27 cellular contexts compared by ENCODE assay signal in genomic region chr3:43094381-43094780, GRCh38.
"Had no signal": no experiment of that assay in that cellular context is flagged by ENCODE, and none has a peak within 500 bp of the region (broad histone marks: within the 10 kb centered on the region; RNA-seq: fewer than 3 reads in every experiment).

No MANE protein-coding gene starts in this region.

- H3K36me3 Mint-ChIP-seq: natural killer cell treated with Interleukin-12 subunit alpha and Interleukin-12 subunit beta and Interleukin-15 and Interleukin-18, amount 100 ng/mL, for 72 hours had no signal

- H3K4me3 Mint-ChIP-seq: activated CD4-positive, alpha-beta T cell treated with anti-CD3 and anti-CD28 coated beads for 36 hours; activated CD8-positive, alpha-beta T cell treated with anti-CD3 and anti-CD28 coated beads, Interleukin-2, amount 10 ng/mL, durations not matched to agents 7 days and 5 days; activated naive CD8-positive, alpha-beta T cell; activated T-cell treated with anti-CD3 and anti-CD28 coated beads, Interleukin-2, amount 50 U/mL, for 72 hours; natural killer cell treated with Interleukin-12 subunit alpha and Interleukin-12 subunit beta and Interleukin-15 and Interleukin-18, amount 100 ng/mL, for 72 hours; stimulated activated memory B cell treated with anti-CD40 and anti-IgM and Interleukin-4, amounts not matched to agents 10 μg/mL and 1 μg/mL and 100 μg/mL, for 72 hours; stimulated activated naive CD8-positive, alpha-beta T cell treated with anti-CD3 and anti-CD28 coated beads, Interleukin-15, amount 100 ng/mL, for 72 hours; T-cell had no signal

- H3K27me3 ChIP-seq: ascending aorta, brain microvascular endothelial cell, left lung, ovary, sigmoid colon, thyroid gland, upper lobe of left lung had no signal

- H3K4me1 ChIP-seq: ascending aorta, left lung, prostate gland had no signal

- DNase-seq: activated CD4-positive, alpha-beta T cell treated with anti-CD3 and anti-CD28 coated beads for 36 hours; activated CD4-positive, CD25-positive, alpha-beta regulatory T cell; activated CD8-positive, alpha-beta T cell treated with anti-CD3 and anti-CD28 coated beads, Interleukin-2, amount 10 ng/mL, durations not matched to agents 7 days and 5 days; activated naive CD4-positive, alpha-beta T cell treated with Interleukin-2 at 50 U/mL for 16 hours; activated T-cell treated with anti-CD3 and anti-CD28 coated beads for 4 hours; activated T-cell treated with anti-CD3 and anti-CD28 coated beads, Interleukin-2, amount 50 U/mL, for 72 hours; brain microvascular endothelial cell; effector memory CD4-positive, alpha-beta T cell; glutamatergic neuron; left lung; lower lobe of right lung; mesenchymal stem cell; ovary; sigmoid colon; stimulated activated CD4-positive, alpha-beta T cell treated with anti-CD3 and anti-CD28 coated beads, Interleukin-1b, Interleukin-23, amount 100 ng/mL, for 48 hours; stimulated activated CD4-positive, alpha-beta T cell treated with anti-CD3 and anti-CD28 coated beads, Interleukin-4, amount 100 ng/mL, for 4 hours; stimulated activated CD8-positive, alpha-beta memory T cell treated with anti-CD3 and anti-CD28 coated beads, Interleukin-4, amount 100 ng/mL, for 48 hours; stimulated activated naive CD8-positive, alpha-beta T cell treated with anti-CD3 and anti-CD28 coated beads, Interleukin-15, amount 100 ng/mL, for 72 hours; T-cell; upper lobe of left lung had no signal

- H3K4me3 ChIP-seq: ascending aorta, left lung, lower lobe of right lung, ovary, prostate gland, sigmoid colon, smooth muscle cell, thyroid gland, upper lobe of left lung had no signal

- H3K9me3 Mint-ChIP-seq: activated T-cell treated with anti-CD3 and anti-CD28 coated beads, Interleukin-2, amount 50 U/mL, for 72 hours; natural killer cell treated with Interleukin-12 subunit alpha and Interleukin-12 subunit beta and Interleukin-15 and Interleukin-18, amount 100 ng/mL, for 72 hours; stimulated activated memory B cell treated with anti-CD40 and anti-IgM and Interleukin-4, amounts not matched to agents 10 μg/mL and 1 μg/mL and 100 μg/mL, for 72 hours; stimulated activated naive CD8-positive, alpha-beta T cell treated with anti-CD3 and anti-CD28 coated beads, Interleukin-15, amount 100 ng/mL, for 72 hours; T-cell had no signal

- H3K27ac Mint-ChIP-seq: activated CD4-positive, alpha-beta T cell treated with anti-CD3 and anti-CD28 coated beads for 36 hours; activated CD8-positive, alpha-beta T cell treated with anti-CD3 and anti-CD28 coated beads, Interleukin-2, amount 10 ng/mL, durations not matched to agents 7 days and 5 days; activated naive CD8-positive, alpha-beta T cell; activated T-cell treated with anti-CD3 and anti-CD28 coated beads, Interleukin-2, amount 50 U/mL, for 72 hours; natural killer cell treated with Interleukin-12 subunit alpha and Interleukin-12 subunit beta and Interleukin-15 and Interleukin-18, amount 100 ng/mL, for 72 hours; stimulated activated memory B cell treated with anti-CD40 and anti-IgM and Interleukin-4, amounts not matched to agents 10 μg/mL and 1 μg/mL and 100 μg/mL, for 72 hours; T-cell had no signal

- H3K9me3 ChIP-seq: ascending aorta, left lung, lower lobe of right lung, ovary, prostate gland, sigmoid colon, thyroid gland, upper lobe of left lung had no signal

- H3K27ac ChIP-seq: ascending aorta, brain microvascular endothelial cell, left lung, lower lobe of right lung, prostate gland, sigmoid colon, thyroid gland, upper lobe of left lung had no signal

- H3K4me2 ChIP-seq: smooth muscle cell had no signal

- ATAC-seq: activated CD4-positive, alpha-beta T cell treated with anti-CD3 and anti-CD28 coated beads for 36 hours; activated CD8-positive, alpha-beta T cell treated with anti-CD3 and anti-CD28 coated beads, Interleukin-2, amount 10 ng/mL, durations not matched to agents 7 days and 5 days; activated T-cell treated with anti-CD3 and anti-CD28 coated beads, Interleukin-2, amount 50 U/mL, for 72 hours; left lung; lower lobe of right lung; natural killer cell treated with Interleukin-12 subunit alpha and Interleukin-12 subunit beta and Interleukin-15 and Interleukin-18, amount 100 ng/mL, for 72 hours; stimulated activated memory B cell treated with anti-CD40 and anti-IgM and Interleukin-4, amounts not matched to agents 10 μg/mL and 1 μg/mL and 100 μg/mL, for 72 hours; stimulated activated naive CD8-positive, alpha-beta T cell treated with anti-CD3 and anti-CD28 coated beads, Interleukin-15, amount 100 ng/mL, for 72 hours; T-cell had no signal

- H3K4me1 Mint-ChIP-seq: activated CD4-positive, alpha-beta T cell treated with anti-CD3 and anti-CD28 coated beads for 36 hours; stimulated activated memory B cell treated with anti-CD40 and anti-IgM and Interleukin-4, amounts not matched to agents 10 μg/mL and 1 μg/mL and 100 μg/mL, for 72 hours had no signal

- H3K27me3 Mint-ChIP-seq: activated CD4-positive, alpha-beta T cell treated with anti-CD3 and anti-CD28 coated beads for 36 hours; activated naive CD8-positive, alpha-beta T cell; natural killer cell treated with Interleukin-12 subunit alpha and Interleukin-12 subunit beta and Interleukin-15 and Interleukin-18, amount 100 ng/mL, for 72 hours; stimulated activated memory B cell treated with anti-CD40 and anti-IgM and Interleukin-4, amounts not matched to agents 10 μg/mL and 1 μg/mL and 100 μg/mL, for 72 hours; stimulated activated naive CD8-positive, alpha-beta T cell treated with anti-CD3 and anti-CD28 coated beads, Interleukin-15, amount 100 ng/mL, for 72 hours; T-cell had no signal

- H3K36me3 ChIP-seq: ascending aorta, brain microvascular endothelial cell, left lung, lower lobe of right lung, ovary, prostate gland, sigmoid colon, thyroid gland, upper lobe of left lung had no signal
